Comparison of ENCODE assay signal across 8 cellular contexts in genomic region chr19:5048091-5048726, GRCh38.
DNase-seq lines count a peak whose midpoint lies in the region; ATAC-seq and TF ChIP-seq lines count a peak whose summit lies in the region.

No MANE protein-coding gene starts in this region.

- no peak overlapping the region for H3K4me3 ChIP-seq in BLaER1 treated with 17β-estradiol and CSF1 and Interleukin-3, amounts not matched to agents 10 nM and 100 nM
- H3K4me3 ChIP-seq in OCI-LY1 (ENCODE audit: low read depth, low read length, poor library complexity, severe bottlenecking) (no peak overlapping the region), esophagus (ENCODE audit: low read depth in 1 of 2, low read length in 2 of 2) (peak overlapping the region in 1 of 2 donors; percentile 1)

- WGBS in esophagus, 2 donors, result 16 to 18% methylated on average over 42 to 44 of the region's 44 CpGs

- peak; percentile 92 for TF ChIP-seq CTCF in OCI-LY1 (IDR thresholded peaks at IDR 0.05; ENCODE audit: low read length)

- H3K4me2 ChIP-seq in BLaER1 treated with 17β-estradiol and CSF1 and Interleukin-3, amounts not matched to agents 10 nM and 100 nM, result peak overlapping the region; percentile 23 to 91 (median 82)
- no peak overlapping the region for H3K4me2 ChIP-seq in OCI-LY1 (ENCODE audit: low read length)

- no peaks in the 10 kb centered on the region for H3K9me3 ChIP-seq in BLaER1 treated with 17β-estradiol and CSF1 and Interleukin-3, amounts not matched to agents 10 nM and 100 nM (replicated peaks in 1 of 11)
- H3K9me3 ChIP-seq in OCI-LY1 (ENCODE audit: low read length) (no peaks in the 10 kb centered on the region), esophagus (ENCODE audit: control insufficient read depth in 2 of 2, insufficient read depth in 1 of 2, low read depth in 1 of 2, low read length in 1 of 2) (no peaks in the 10 kb centered on the region)

- peak; percentile 45 for DNase-seq in HCEC 1CT
- peak; percentile 32 for DNase-seq in activated T-cell treated with anti-CD3 and anti-CD28 coated beads for 4 hours
- DNase-seq in naive B cell, result peak; percentile 58
- peak; percentile 57 to 79 for DNase-seq in stimulated activated effector memory CD8-positive, alpha-beta T cell treated with anti-CD3 and anti-CD28 coated beads, Interleukin-12 subunit alpha, Interleukin-12 subunit beta, amount 100 ng/mL, for 72 hours (ENCODE audit: low spot score in 2 of 2)

- H3F3A ChIP-seq in OCI-LY1 (ENCODE audit: insufficient read depth, low read length), result no peaks in the 10 kb centered on the region

- peaks cover 26 to 89% (median 51%) of the 10 kb centered on the region in 11 experiments for H3K36me3 ChIP-seq in BLaER1 treated with 17β-estradiol and CSF1 and Interleukin-3, amounts not matched to agents 10 nM and 100 nM
- peaks cover 8% of the 10 kb centered on the region; the same call in 1 of the 2 replicates for H3K36me3 ChIP-seq in OCI-LY1 (ENCODE audit: insufficient read depth, low read length)
- peaks cover 0 to 22% of the 10 kb centered on the region in 2 donors for H3K36me3 ChIP-seq in esophagus (ENCODE audit: control insufficient read depth in 2 of 2, insufficient read depth in 2 of 2, low read length in 1 of 2)

- H3K27ac ChIP-seq in BLaER1 treated with 17β-estradiol and CSF1 and Interleukin-3, amounts not matched to agents 10 nM and 100 nM, result peak overlapping the region in 4 of 11 experiments; percentile 4 to 72 (median 45); a peak in 4 of 22 replicates
- H3K27ac ChIP-seq in OCI-LY1 (ENCODE audit: low read depth, low read length, poor library complexity, severe bottlenecking), result no peak overlapping the region
- H3K27ac ChIP-seq in esophagus (ENCODE audit: low read depth in 2 of 2, low read length in 1 of 2), result peak overlapping the region; percentile 72 to 86

- H3K36me3 Mint-ChIP-seq in naive B cell, result peaks cover 0 to 3% of the 10 kb centered on the region in 2 donors
- peaks cover 23% of the 10 kb centered on the region for H3K36me3 Mint-ChIP-seq in stimulated activated effector memory CD8-positive, alpha-beta T cell treated with anti-CD3 and anti-CD28 coated beads, Interleukin-12 subunit alpha, Interleukin-12 subunit beta, amount 100 ng/mL, for 72 hours

- H3K9me2 ChIP-seq in OCI-LY1 (ENCODE audit: low read depth, low read length), result no peaks in the 10 kb centered on the region

- peaks cover 21 to 73% (median 63%) of the 10 kb centered on the region in 10 experiments for H3K4me1 ChIP-seq in BLaER1 treated with 17β-estradiol and CSF1 and Interleukin-3, amounts not matched to agents 10 nM and 100 nM
- peaks cover 17% of the 10 kb centered on the region for H3K4me1 ChIP-seq in OCI-LY1 (ENCODE audit: insufficient read depth, low read length, severe bottlenecking)
- peaks cover 3 to 35% of the 10 kb centered on the region in 2 donors for H3K4me1 ChIP-seq in esophagus (ENCODE audit: control insufficient read depth in 2 of 2, insufficient read depth in 2 of 2, low read length in 1 of 2)

- no peaks in the 10 kb centered on the region for H3K79me2 ChIP-seq in OCI-LY1 (ENCODE audit: insufficient read depth, low read length)

- no peaks in the 10 kb centered on the region for H3K9me3 Mint-ChIP-seq in naive B cell
- H3K9me3 Mint-ChIP-seq in stimulated activated effector memory CD8-positive, alpha-beta T cell treated with anti-CD3 and anti-CD28 coated beads, Interleukin-12 subunit alpha, Interleukin-12 subunit beta, amount 100 ng/mL, for 72 hours, result no peaks in the 10 kb centered on the region

- H3K27ac Mint-ChIP-seq in naive B cell, result peak overlapping the region in 3 of 6 donors; percentile 33 to 95 (median 78)
- no peak overlapping the region for H3K27ac Mint-ChIP-seq in stimulated activated effector memory CD8-positive, alpha-beta T cell treated with anti-CD3 and anti-CD28 coated beads, Interleukin-12 subunit alpha, Interleukin-12 subunit beta, amount 100 ng/mL, for 72 hours

- no peak overlapping the region for H3K4me3 Mint-ChIP-seq in naive B cell
- no peak overlapping the region for H3K4me3 Mint-ChIP-seq in stimulated activated effector memory CD8-positive, alpha-beta T cell treated with anti-CD3 and anti-CD28 coated beads, Interleukin-12 subunit alpha, Interleukin-12 subunit beta, amount 100 ng/mL, for 72 hours

- peaks cover 11 to 16% (median 14%) of the 10 kb centered on the region in 3 donors for H3K4me1 Mint-ChIP-seq in naive B cell
- H3K4me1 Mint-ChIP-seq in stimulated activated effector memory CD8-positive, alpha-beta T cell treated with anti-CD3 and anti-CD28 coated beads, Interleukin-12 subunit alpha, Interleukin-12 subunit beta, amount 100 ng/mL, for 72 hours, result peaks cover 21% of the 10 kb centered on the region

- peaks cover 83 to 97% (median 88%) of the 10 kb centered on the region in 11 experiments for H4K20me1 ChIP-seq in BLaER1 treated with 17β-estradiol and CSF1 and Interleukin-3, amounts not matched to agents 10 nM and 100 nM
- no peaks in the 10 kb centered on the region for H4K20me1 ChIP-seq in OCI-LY1 (ENCODE audit: insufficient read depth, low read length)

- no peaks in the 10 kb centered on the region for H3K27me3 Mint-ChIP-seq in naive B cell

- H3K27me3 ChIP-seq in BLaER1 treated with 17β-estradiol and CSF1 and Interleukin-3, amounts not matched to agents 10 nM and 100 nM, result no peaks in the 10 kb centered on the region
- H3K27me3 ChIP-seq in OCI-LY1 (ENCODE audit: insufficient read depth, low read length), result no peaks in the 10 kb centered on the region
- H3K27me3 ChIP-seq in esophagus (ENCODE audit: control insufficient read depth in 1 of 2, insufficient read depth in 2 of 2, low read length in 2 of 2), result no peaks in the 10 kb centered on the region

- peak overlapping the region in 9 of 11 experiments; percentile 0 to 67 (median 57); a peak in 6 of 22 replicates for H3K9ac ChIP-seq in BLaER1 treated with 17β-estradiol and CSF1 and Interleukin-3, amounts not matched to agents 10 nM and 100 nM
- H3K9ac ChIP-seq in OCI-LY1 (ENCODE audit: low read length), result no peak overlapping the region

- ATAC-seq in naive B cell (ENCODE audit: low read depth in 2 of 2) (peak; percentile 79 to 89), GM21737 (IDR thresholded peaks at IDR 0.05; ENCODE audit: unreplicated experiment) (no peak)
- peak; percentile 78 for ATAC-seq in stimulated activated effector memory CD8-positive, alpha-beta T cell treated with anti-CD3 and anti-CD28 coated beads, Interleukin-12 subunit alpha, Interleukin-12 subunit beta, amount 100 ng/mL, for 72 hours

- H2AFZ ChIP-seq in OCI-LY1 (ENCODE audit: low read length), result no peak overlapping the region
